In the genomic region with DNA sequence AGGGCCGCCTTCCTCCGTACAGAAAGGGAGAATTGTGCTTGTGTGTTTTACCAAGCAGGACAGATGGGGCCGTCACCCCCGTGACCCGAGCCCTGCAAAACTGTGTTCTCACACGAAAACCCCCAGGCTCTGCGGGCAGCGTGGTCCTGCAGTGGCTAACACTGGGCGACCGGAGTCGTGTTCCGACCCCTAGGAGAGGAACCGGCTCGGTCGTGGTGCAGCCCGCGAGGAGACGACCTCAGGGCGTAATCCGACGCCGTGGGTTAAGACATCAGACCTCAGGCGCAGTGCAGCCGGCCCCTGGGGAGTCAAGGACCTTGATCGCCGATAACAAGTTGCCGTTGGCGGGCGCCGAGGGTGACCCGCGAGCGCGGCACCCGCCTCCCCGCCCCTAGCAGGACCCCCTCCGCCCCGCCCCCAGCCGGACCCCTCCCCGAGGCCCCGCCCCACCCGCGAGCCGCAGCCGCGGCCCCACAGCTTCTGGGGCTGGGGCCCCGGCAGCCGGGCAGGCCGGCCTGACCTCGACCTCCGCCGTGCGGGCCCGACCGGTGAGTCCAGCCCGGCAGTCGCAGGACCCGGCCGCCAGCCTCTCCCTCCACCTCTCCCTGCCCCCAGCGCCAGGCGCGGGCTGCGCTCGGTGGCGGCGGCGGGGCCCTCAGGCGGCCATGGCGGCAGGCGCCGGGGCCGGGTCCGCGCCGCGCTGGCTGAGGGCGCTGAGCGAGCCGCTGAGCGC, we compare ENCODE assay signal across 8 cellular contexts. TPM values are rescaled to one million over a fixed set of nuclear protein-coding genes. Genes with fewer than 3 reads are reported as not detected.
DNase-seq lines count a peak whose midpoint lies in the region; ATAC-seq and TF ChIP-seq lines count a peak whose summit lies in the region.

A gene (plus strand): TSS at position 444 of the 733 bp plus-strand sequence. CDS start 222 bp downstream, at position 666.

- peaks cover 16% of the 10 kb centered on the region for H3K4me1 ChIP-seq in stomach smooth muscle (ENCODE audit: control insufficient read depth, insufficient read depth, low read length)

- DNase-seq in COLO829 (ENCODE audit: low spot score) (peak; percentile 28), fibroblast of mammary gland (ENCODE audit: low read depth) (peak; percentile 19), nephron progenitor cell (peak; percentile 88)
- peak; percentile 73 to 75 for DNase-seq in activated T-cell treated with anti-CD3 and anti-CD28 coated beads, Interleukin-2, amount 50 U/mL, for 72 hours

- H3K27ac Mint-ChIP-seq in activated T-cell treated with anti-CD3 and anti-CD28 coated beads, Interleukin-2, amount 50 U/mL, for 72 hours = peak within 1 kb of the TSS; percentile 84
- peak within 1 kb of the TSS; percentile 91 for H3K27ac Mint-ChIP-seq in nephron progenitor cell

- no peaks in the 10 kb centered on the region for H3K27me3 ChIP-seq in stomach smooth muscle (ENCODE audit: control insufficient read depth in 1 of 2, insufficient read depth in 2 of 2, low read length in 2 of 2)

- H3K9me3 ChIP-seq in stomach smooth muscle (ENCODE audit: control insufficient read depth in 2 of 2, low read length in 2 of 2) = no peaks in the 10 kb centered on the region

- peaks cover 60% of the 10 kb centered on the region for H3K4me1 Mint-ChIP-seq in activated T-cell treated with anti-CD3 and anti-CD28 coated beads, Interleukin-2, amount 50 U/mL, for 72 hours (ENCODE audit: low read depth)
- peaks cover 41% of the 10 kb centered on the region for H3K4me1 Mint-ChIP-seq in nephron progenitor cell

- peak within 1 kb of the TSS; percentile 80 for H3K4me3 ChIP-seq in fibroblast of mammary gland (ENCODE audit: control insufficient read depth, low read depth, low read length)
- peak within 1 kb of the TSS; percentile 92 to 96 for H3K4me3 ChIP-seq in stomach smooth muscle (ENCODE audit: low read length in 2 of 2)

- no peaks in the 10 kb centered on the region for H3K27me3 Mint-ChIP-seq in activated T-cell treated with anti-CD3 and anti-CD28 coated beads, Interleukin-2, amount 50 U/mL, for 72 hours (ENCODE audit: low read depth)
- H3K27me3 Mint-ChIP-seq in nephron progenitor cell (ENCODE audit: low read depth, poor library complexity) = peaks cover 21% of the 10 kb centered on the region

- TF ChIP-seq CTCF in fibroblast of mammary gland (conservative IDR thresholded peaks at IDR 0.05; ENCODE audit: control insufficient read depth, insufficient read depth, low read depth, low read length) (no peak), nephron progenitor cell (IDR thresholded peaks at IDR 0.05) (no peak)

- H3K9me3 Mint-ChIP-seq in activated T-cell treated with anti-CD3 and anti-CD28 coated beads, Interleukin-2, amount 50 U/mL, for 72 hours = no peaks in the 10 kb centered on the region
- peaks cover 4% of the 10 kb centered on the region for H3K9me3 Mint-ChIP-seq in nephron progenitor cell

- no peaks in the 10 kb centered on the region for H3K36me3 ChIP-seq in stomach smooth muscle (ENCODE audit: control insufficient read depth in 2 of 2, insufficient read depth in 2 of 2, low read length in 2 of 2)

- H3K27ac ChIP-seq in stomach smooth muscle (ENCODE audit: low read length) = peak within 1 kb of the TSS; percentile 82

- H3K9ac ChIP-seq in stomach smooth muscle (ENCODE audit: low read length in 2 of 2) = peak within 1 kb of the TSS; percentile 83 to 88

- ATAC-seq in GM19438 (IDR thresholded peaks at IDR 0.05; ENCODE audit: low read depth, unreplicated experiment) (peak; percentile 60), HG03571 (IDR thresholded peaks at IDR 0.05; ENCODE audit: unreplicated experiment) (peak; percentile 65)
- ATAC-seq in activated T-cell treated with anti-CD3 and anti-CD28 coated beads, Interleukin-2, amount 50 U/mL, for 72 hours (replicated peaks in 1 of 2) = peak; percentile 77 to 80

- H3K4me3 Mint-ChIP-seq in activated T-cell treated with anti-CD3 and anti-CD28 coated beads, Interleukin-2, amount 50 U/mL, for 72 hours = peak within 1 kb of the TSS; percentile 90 to 94
- H3K4me3 Mint-ChIP-seq in nephron progenitor cell = peak within 1 kb of the TSS; percentile 93

- H3K36me3 Mint-ChIP-seq in activated T-cell treated with anti-CD3 and anti-CD28 coated beads, Interleukin-2, amount 50 U/mL, for 72 hours (ENCODE audit: insufficient read depth in 2 of 2) = peaks cover 2 to 4% of the 10 kb centered on the region in 2 donors
- H3K36me3 Mint-ChIP-seq in nephron progenitor cell (ENCODE audit: low read depth) = no peaks in the 10 kb centered on the region

TF ChIP-seq in PFSK-1, 5 proteins besides CTCF, POLR2A, EP300 and RAD21:
- no peak for TF ChIP-seq FOXP2 (optimal IDR thresholded peaks at IDR 0.05; ENCODE audit: borderline replicate concordance, extremely low read depth, extremely low read length, insufficient read depth)
- TF ChIP-seq SIN3A (IDR thresholded peaks at IDR 0.05; ENCODE audit: borderline replicate concordance, insufficient read depth, low read length) = no peak
- no peak for TF ChIP-seq TAF1 (IDR thresholded peaks at IDR 0.05; ENCODE audit: borderline replicate concordance, insufficient read depth, low read length)
- TF ChIP-seq, protein P1, sequence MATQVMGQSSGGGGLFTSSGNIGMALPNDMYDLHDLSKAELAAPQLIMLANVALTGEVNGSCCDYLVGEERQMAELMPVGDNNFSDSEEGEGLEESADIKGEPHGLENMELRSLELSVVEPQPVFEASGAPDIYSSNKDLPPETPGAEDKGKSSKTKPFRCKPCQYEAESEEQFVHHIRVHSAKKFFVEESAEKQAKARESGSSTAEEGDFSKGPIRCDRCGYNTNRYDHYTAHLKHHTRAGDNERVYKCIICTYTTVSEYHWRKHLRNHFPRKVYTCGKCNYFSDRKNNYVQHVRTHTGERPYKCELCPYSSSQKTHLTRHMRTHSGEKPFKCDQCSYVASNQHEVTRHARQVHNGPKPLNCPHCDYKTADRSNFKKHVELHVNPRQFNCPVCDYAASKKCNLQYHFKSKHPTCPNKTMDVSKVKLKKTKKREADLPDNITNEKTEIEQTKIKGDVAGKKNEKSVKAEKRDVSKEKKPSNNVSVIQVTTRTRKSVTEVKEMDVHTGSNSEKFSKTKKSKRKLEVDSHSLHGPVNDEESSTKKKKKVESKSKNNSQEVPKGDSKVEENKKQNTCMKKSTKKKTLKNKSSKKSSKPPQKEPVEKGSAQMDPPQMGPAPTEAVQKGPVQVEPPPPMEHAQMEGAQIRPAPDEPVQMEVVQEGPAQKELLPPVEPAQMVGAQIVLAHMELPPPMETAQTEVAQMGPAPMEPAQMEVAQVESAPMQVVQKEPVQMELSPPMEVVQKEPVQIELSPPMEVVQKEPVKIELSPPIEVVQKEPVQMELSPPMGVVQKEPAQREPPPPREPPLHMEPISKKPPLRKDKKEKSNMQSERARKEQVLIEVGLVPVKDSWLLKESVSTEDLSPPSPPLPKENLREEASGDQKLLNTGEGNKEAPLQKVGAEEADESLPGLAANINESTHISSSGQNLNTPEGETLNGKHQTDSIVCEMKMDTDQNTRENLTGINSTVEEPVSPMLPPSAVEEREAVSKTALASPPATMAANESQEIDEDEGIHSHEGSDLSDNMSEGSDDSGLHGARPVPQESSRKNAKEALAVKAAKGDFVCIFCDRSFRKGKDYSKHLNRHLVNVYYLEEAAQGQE (IDR thresholded peaks at IDR 0.05; ENCODE audit: insufficient read depth in 1 of 2, low read depth in 2 of 2, low read length in 2 of 2) = no peak
- TF ChIP-seq POLR2AphosphoS5 (IDR thresholded peaks at IDR 0.05; ENCODE audit: low read depth, low read length) = 0 out of 2 replicates have a peak, but pooled peaks have one; percentile 20

RNA-seq across cellular contexts. Expression of the gene that starts here (rescaled TPM):
- polyA plus RNA-seq in PFSK-1 (2012; ENCODE audit: insufficient read length, low read depth) = 33.1 TPM
- 10 to 100 TPM; 20.2 to 24.6 TPM for total RNA-seq in activated T-cell treated with anti-CD3 and anti-CD28 coated beads, Interleukin-2, amount 50 U/mL, for 72 hours

Comparison
In these comparisons a context has a peak if more than half of its experiments do, and no peak if none do; other contexts are left out.
1. Peak in every context shown above with its lines: DNase-seq, ATAC-seq, H3K4me3 ChIP-seq and H3K27ac ChIP-seq.
2. DNase-seq: peak in every context shown above with its lines; median percentile 88 in nephron progenitor cell; 74 in activated T-cell treated with anti-CD3 and anti-CD28 coated beads, Interleukin-2, amount 50 U/mL, for 72 hours; 28 in COLO829; 19 in fibroblast of mammary gland.